In genomic region chr12:132711169-132711843, GRCh38 we compare ENCODE assay signal across 8 cellular contexts. TPM values are rescaled to one million over a fixed set of nuclear protein-coding genes. Genes with fewer than 3 reads are reported as not detected.
DNase-seq lines count a peak whose midpoint lies in the region; ATAC-seq and TF ChIP-seq lines count a peak whose summit lies in the region.

No MANE protein-coding gene starts in this region.

- peak overlapping the region; percentile 77 for H3K4me2 ChIP-seq in PC-3 (ENCODE audit: low read length)

- H3K9me3 ChIP-seq in PC-3 (ENCODE audit: low read length) (no peaks in the 10 kb centered on the region), tibial nerve (no peaks in the 10 kb centered on the region)

- H2AFZ ChIP-seq in PC-3 (ENCODE audit: low read length): peak overlapping the region; percentile 75

- WGBS in tibial nerve, 2 donors: 12 to 17% methylated on average over 30 to 44 of the region's 51 CpGs

- TF ChIP-seq CTCF in GM12875 (IDR thresholded peaks at IDR 0.05; ENCODE audit: borderline replicate concordance, insufficient read depth, low read depth, low read length): no peak
- no peak for TF ChIP-seq CTCF in PC-3 (conservative IDR thresholded peaks at IDR 0.05; ENCODE audit: low read depth, low read length)
- no peak for TF ChIP-seq CTCF in tibial nerve (IDR thresholded peaks at IDR 0.05)

- H3K79me2 ChIP-seq in PC-3 (ENCODE audit: low read length): peaks cover 55% of the 10 kb centered on the region

- intact Hi-C loops in PC-3 (cut with micrococcal nuclease): loop anchor here (5.0 kb wide), 1 partner anchor 51 kb away; the partner anchor contains the start of gene ANKLE2

- H3K27ac Mint-ChIP-seq in memory B cell: no peak overlapping the region

- TF ChIP-seq EP300 in tibial nerve (IDR thresholded peaks at IDR 0.05): no peak

- H3F3A ChIP-seq in PC-3 (ENCODE audit: low read length, unreplicated experiment): no peaks in the 10 kb centered on the region

- no peaks in the 10 kb centered on the region for H3K9me2 ChIP-seq in PC-3 (replicated peaks; ENCODE audit: low read length)

- H3K27me3 ChIP-seq in PC-3 (ENCODE audit: low read length) (no peaks in the 10 kb centered on the region), tibial nerve (no peaks in the 10 kb centered on the region)

- CTCF ChIA-PET in PC-3 (lab: Charles Lee): no interaction called here

- no peaks in the 10 kb centered on the region for H3K27me3 Mint-ChIP-seq in memory B cell

- ATAC-seq in HG02610 (IDR thresholded peaks at IDR 0.05; ENCODE audit: unreplicated experiment) (peak; percentile 6), PC-3 (peak; percentile 9), memory B cell (ENCODE audit: low read depth) (no peak)

- peaks cover 9% of the 10 kb centered on the region for H3K9me3 Mint-ChIP-seq in memory B cell

- TF ChIP-seq POLR2A in tibial nerve (IDR thresholded peaks at IDR 0.05): no peak

- peaks cover 11% of the 10 kb centered on the region for H3K36me3 ChIP-seq in PC-3 (ENCODE audit: low read depth, low read length)
- H3K36me3 ChIP-seq in tibial nerve: peaks cover 0 to 35% (median 0%) of the 10 kb centered on the region in 3 donors

- BruUV-seq in PC-3 (replicated peaks; lab: Mats Ljungman, UMichigan): no TSS peak

- DNase-seq in PC-3: no peak
- DNase-seq in central memory CD4-positive, alpha-beta T cell: peak; percentile 9
- DNase-seq in memory B cell (ENCODE audit: low spot score in 2 of 2): peak in 1 of 2 donors; percentile 41
- no peak for DNase-seq in tibial nerve (ENCODE audit: low spot score in 2 of 2)
- no peak for DNase-seq in SIG-M5 (lab: John Stamatoyannopoulos, UW)
- DNase-seq in OCI-M2 (lab: John Stamatoyannopoulos, UW; ENCODE audit: unreplicated experiment): no peak

- H4K20me1 ChIP-seq in PC-3 (ENCODE audit: low read length): peaks cover 23% of the 10 kb centered on the region

- H3K27ac ChIP-seq in PC-3 (ENCODE audit: low read length) (peak overlapping the region; percentile 11; the same call in 1 of the 2 replicates), tibial nerve (peak overlapping the region in 2 of 4 donors; percentile 51 to 87)

- H3K36me3 Mint-ChIP-seq in memory B cell: peaks cover 10% of the 10 kb centered on the region

- H3K4me1 Mint-ChIP-seq in memory B cell: peaks cover 13% of the 10 kb centered on the region

- peak overlapping the region; percentile 95 for H3K4me3 Mint-ChIP-seq in memory B cell

- H3K9ac ChIP-seq in PC-3 (ENCODE audit: low read length): peak overlapping the region; percentile 97

- POLR2A ChIA-PET in PC-3 (lab: Charles Lee; ENCODE audit: unreplicated experiment): no interaction called here

- H3K4me1 ChIP-seq in PC-3 (ENCODE audit: insufficient read depth, low read length) (0 out of 2 replicates have a peak, but pooled peaks cover 12% of the 10 kb centered on the region), tibial nerve (peaks cover 0 to 26% (median 16%) of the 10 kb centered on the region in 4 donors)

- H3K4me3 ChIP-seq in GM12875 (ENCODE audit: low read depth, low read length) (peak overlapping the region; percentile 96), PC-3 (ENCODE audit: low read length) (peak overlapping the region; percentile 94), tibial nerve (peak overlapping the region; percentile 77 to 94 (median 88))

RNA-seq across cellular contexts. Expression of gene PGAM5, which starts 0.7 kb away (rescaled TPM):
- 135 and 158 TPM in 2 replicates for total RNA-seq in PC-3 (2014; rRNA removed)
- total RNA-seq in tibial nerve: 10 to 100 TPM; 22.9 to 50.7 (median 33.2) TPM

RNA-seq across cellular contexts. Expression of gene PXMP2, which starts 23.9 kb away (rescaled TPM):
- total RNA-seq in PC-3 (2014; rRNA removed) (38.6 and 42.7 TPM in 2 replicates), tibial nerve (10 to 100 TPM; 40.8 to 72.5 (median 62.3) TPM)

RNA-seq across cellular contexts. Expression of gene POLE, which starts 24.2 kb away (rescaled TPM):
- 91.7 and 96.1 TPM in 2 replicates for total RNA-seq in PC-3 (2014; rRNA removed)
- 100 to 1,000 TPM in 1 of 4 donors, 10 to 100 TPM in 3; 32.2 to 133 (median 44.4) TPM for total RNA-seq in tibial nerve

RNA-seq across cellular contexts. Expression of gene ANKLE2, which starts 50.3 kb away (rescaled TPM):
- total RNA-seq in PC-3 (2014; rRNA removed) (85.2 and 85.9 TPM in 2 replicates), tibial nerve (100 to 1,000 TPM in 1 of 4 donors, 10 to 100 TPM in 3; 68.2 to 103 (median 82.9) TPM)
